Comparison of ENCODE assay signal across 1 cellular context in genomic region chr20:8019178-8019997, GRCh38.
TF ChIP-seq lines count a peak whose summit lies in the region.

Gene TMX4, minus strand, starts transcription at chr20:8019761. Its CDS starts 148 bp downstream, at chr20:8019613.

TF ChIP-seq in HepG2, 621 proteins besides CTCF, POLR2A, EP300 and RAD21 (continued from another document and continues in another):
- TF ChIP-seq ZHX2 (IDR thresholded peaks at IDR 0.05; ENCODE audit: low read depth) (peak; percentile 42; the same call in 1 of the 2 replicates), ZHX2 (CRISPR knock-in tag; IDR thresholded peaks at IDR 0.05; ENCODE audit: borderline replicate concordance) (peak; percentile 94), HNF1A (IDR thresholded peaks at IDR 0.05; ENCODE audit: low read depth) (no peak), HNF1A (CRISPR knock-in tag; IDR thresholded peaks at IDR 0.05; ENCODE audit: borderline replicate concordance) (peak; percentile 57; the same call in 1 of the 2 replicates), ZNF777 (CRISPR knock-in tag; IDR thresholded peaks at IDR 0.05) (peak; percentile 99), ZNF326 (CRISPR knock-in tag; IDR thresholded peaks at IDR 0.05; ENCODE audit: borderline replicate concordance) (no peak), ZNF781 (CRISPR knock-in tag; IDR thresholded peaks at IDR 0.05; ENCODE audit: borderline replicate concordance, not compliant biosample characterization) (no peak), MAFK (conservative IDR thresholded peaks at IDR 0.05 in 1 of 2, IDR thresholded peaks at IDR 0.05 in 1 of 2; ENCODE audit: low read length in 2 of 2) (peak; percentile 13 to 20; a peak in 2 of 4 replicates), FOXO1 (CRISPR knock-in tag; IDR thresholded peaks at IDR 0.05) (peak; percentile 91), KDM3A (CRISPR knock-in tag; IDR thresholded peaks at IDR 0.05; ENCODE audit: low read depth) (peak; percentile 65; the same call in 1 of the 2 replicates), STAG1 (CRISPR knock-in tag; IDR thresholded peaks at IDR 0.05) (peak; percentile 35), KDM5A (IDR thresholded peaks at IDR 0.05; ENCODE audit: borderline replicate concordance, low read length) (peak; percentile 64; the same call in 1 of the 2 replicates), EHMT2 (IDR thresholded peaks at IDR 0.05; ENCODE audit: borderline replicate concordance, low read depth, low read length) (peak; percentile 17; the same call in 1 of the 2 replicates), ELK4 (CRISPR knock-in tag; IDR thresholded peaks at IDR 0.05; ENCODE audit: borderline replicate concordance) (0 out of 2 replicates have a peak, but pooled peaks have one; percentile 21), CREB1 (IDR thresholded peaks at IDR 0.05) (no peak; the same call in none of the 2 replicates), CREB1 (CRISPR knock-in tag; IDR thresholded peaks at IDR 0.05) (no peak), NCOR1 (IDR thresholded peaks at IDR 0.05; ENCODE audit: borderline replicate concordance, low read length) (no peak; the same call in 1 of the 2 replicates), CERS6 (CRISPR knock-in tag; IDR thresholded peaks at IDR 0.05) (no peak), ZNF747 (CRISPR knock-in tag; IDR thresholded peaks at IDR 0.05; ENCODE audit: borderline replicate concordance) (peak; percentile 88; the same call in 1 of the 2 replicates), ZZZ3 (CRISPR knock-in tag; IDR thresholded peaks at IDR 0.05; ENCODE audit: borderline replicate concordance) (no peak; the same call in 1 of the 2 replicates), ZNF580 (CRISPR knock-in tag; IDR thresholded peaks at IDR 0.05; ENCODE audit: borderline replicate concordance, low read depth) (peak; percentile 37), BRD4 (CRISPR knock-in tag; IDR thresholded peaks at IDR 0.05) (peak; percentile 87), ZNF607 (CRISPR knock-in tag; IDR thresholded peaks at IDR 0.05; ENCODE audit: borderline replicate concordance) (peak; percentile 98), PAXIP1 (CRISPR knock-in tag; conservative IDR thresholded peaks at IDR 0.05) (peak; percentile 65), ZBTB38 (CRISPR knock-in tag; IDR thresholded peaks at IDR 0.05) (peak; percentile 86; the same call in 1 of the 2 replicates), ZFP90 (CRISPR knock-in tag; IDR thresholded peaks at IDR 0.05; ENCODE audit: borderline replicate concordance) (peak; percentile 94), AGO2 (optimal IDR thresholded peaks at IDR 0.05; ENCODE audit: low read depth, low read length) (peak; percentile 97), PBX2 (CRISPR knock-in tag; IDR thresholded peaks at IDR 0.05) (no peak), REL (CRISPR knock-in tag; conservative IDR thresholded peaks at IDR 0.05) (peak; percentile 79), PHF5A (CRISPR knock-in tag; IDR thresholded peaks at IDR 0.05; ENCODE audit: low read depth, unreplicated experiment) (peak; percentile 34), DNMT1 (CRISPR knock-in tag; IDR thresholded peaks at IDR 0.05) (peak; percentile 98), NFRKB (IDR thresholded peaks at IDR 0.05) (no peak), MNT (IDR thresholded peaks at IDR 0.05) (peak; percentile 69), CENPT (CRISPR knock-in tag; IDR thresholded peaks at IDR 0.05; ENCODE audit: low read depth) (no peak), ETV5 (CRISPR knock-in tag; IDR thresholded peaks at IDR 0.05; ENCODE audit: borderline replicate concordance) (peak; percentile 12), HMG20B (CRISPR knock-in tag; conservative IDR thresholded peaks at IDR 0.05) (peak; percentile 54), CBX1 (IDR thresholded peaks at IDR 0.05; ENCODE audit: low read depth) (peak; percentile 49), GMEB1 (CRISPR knock-in tag; IDR thresholded peaks at IDR 0.05; ENCODE audit: borderline replicate concordance) (peak; percentile 74; the same call in 1 of the 2 replicates), THAP11 (CRISPR knock-in tag; IDR thresholded peaks at IDR 0.05) (peak; percentile 58)
